36 cellular contexts compared by ENCODE assay signal in genomic region chr1:175814885-175815284, GRCh38.
"Had no signal": no experiment of that assay in that cellular context is flagged by ENCODE, and none has a peak within 500 bp of the region (broad histone marks: within the 10 kb centered on the region; RNA-seq: fewer than 3 reads in every experiment).

No MANE protein-coding gene starts in this region.

- H3K36me3 ChIP-seq: MG63 had no signal

- DNase-seq: MG63, MM.1S, MV-4-11, NCI-H1048, NCI-H1092, NCI-H1092 treated with DMSO at 0.1 percent for 48 hours, NCI-H1105, NCI-H1105 treated with DMSO at 0.1 percent for 48 hours, NCI-H1417, NCI-H1417 treated with DMSO at 0.1 percent for 48 hours, NCI-H1436, NCI-H1436 treated with DMSO at 0.1 percent for 48 hours, NCI-H146, NCI-H1694, NCI-H1694 treated with DMSO at 0.1 percent for 48 hours, NCI-H187, NCI-H187 treated with DMSO at 0.1 percent for 48 hours, NCI-H1930, NCI-H2029, NCI-H2029 treated with DMSO at 0.1 percent for 48 hours, NCI-H2081, NCI-H2081 treated with DMSO at 0.1 percent for 48 hours, NCI-H2107, NCI-H2171, NCI-H2171 treated with DMSO at 0.1 percent for 48 hours, NCI-H2227 treated with DMSO at 0.1 percent for 48 hours, NCI-H226, NCI-H345, NCI-H446, NCI-H446 treated with DMSO at 0.1 percent for 48 hours, NCI-H510A, NCI-H510A treated with DMSO at 0.1 percent for 48 hours, NCI-H524, NCI-H524 treated with DMSO at 0.1 percent for 48 hours, NCI-H526, NCI-H526 treated with DMSO at 0.1 percent for 48 hours had no signal

- H3K27me3 ChIP-seq: MG63 had no signal

- H3K4me3 ChIP-seq: MG63 had no signal
